In genomic region chr1:179814513-179814838, GRCh38 we compare ENCODE assay signal across 8 cellular contexts.
A peak's percentile ranks its signal among the peaks of the same experiment; 100 is the strongest.
DNase-seq lines count a peak whose midpoint lies in the region; ATAC-seq, FAIRE-seq and TF ChIP-seq lines count a peak whose summit lies in the region.

No MANE protein-coding gene starts in this region.

- no peaks in the 10 kb centered on the region for H3K79me2 ChIP-seq in GM23338 (replicated peaks; ENCODE audit: insufficient read depth)
- H3K79me2 ChIP-seq in endothelial cell of umbilical vein (ENCODE audit: control insufficient read depth, insufficient read depth, low read length): no peaks in the 10 kb centered on the region
- no peaks in the 10 kb centered on the region for H3K79me2 ChIP-seq in neural cell (replicated peaks; ENCODE audit: insufficient read depth, low read length)

- CTCF ChIA-PET in CD8-positive, alpha-beta memory T cell (lab: Charles Lee): interaction anchor here (0.9 to 4.2 kb wide), 36 partner anchors 8 to 1282 kb away, joined by 3 to 70 read pairs (median 4); partner anchors contain the start of genes CEP350, TOR1AIP1 and TOR3A
- CTCF ChIA-PET in endothelial cell of umbilical vein (lab: Charles Lee): interaction anchor here (0.7 to 20.1 kb wide), 69 partner anchors 8 to 1783 kb away, joined by 3 to 1591 read pairs (median 5); partner anchors contain the start of genes CEP350, TOR1AIP1 and TOR1AIP2

- peak overlapping the region; percentile 78 for H3K4me2 ChIP-seq in GM23338
- H3K4me2 ChIP-seq in endothelial cell of umbilical vein (ENCODE audit: insufficient read depth, low read length): peak overlapping the region; percentile 92
- H3K4me2 ChIP-seq in neural cell (ENCODE audit: low read length): peak overlapping the region; percentile 69

- H3K9me3 Mint-ChIP-seq in CD8-positive, alpha-beta memory T cell: peaks cover 0 to 1% (median 0%) of the 10 kb centered on the region in 5 donors
- H3K9me3 Mint-ChIP-seq in GM23338: no peaks in the 10 kb centered on the region

- H3K9me2 ChIP-seq in GM23338 (ENCODE audit: insufficient read depth) (no peaks in the 10 kb centered on the region), neural cell (ENCODE audit: insufficient read depth, low read length) (no peaks in the 10 kb centered on the region)

- POLR2A ChIA-PET in CD8-positive, alpha-beta memory T cell (lab: Charles Lee): interaction anchor here (0.6 to 1.7 kb wide), 3 partner anchors 68 to 341 kb away, joined by 3 to 7 read pairs (median 3); partner anchors contain the start of genes QSOX1 and TOR1AIP1
- POLR2A ChIA-PET in endothelial cell of umbilical vein (lab: Charles Lee): interaction anchor here (1.0 to 1.4 kb wide), 3 partner anchors 9 to 108 kb away, joined by 3 to 7 read pairs (median 7); no protein-coding TSS in a partner anchor

- peak overlapping the region; percentile 83 for H2AFZ ChIP-seq in GM23338
- peak overlapping the region; percentile 98 for H2AFZ ChIP-seq in endothelial cell of umbilical vein (ENCODE audit: low read depth, low read length)
- H2AFZ ChIP-seq in neural cell (ENCODE audit: low read depth, low read length): peak overlapping the region; percentile 15

- H4K20me1 ChIP-seq in GM23338 (replicated peaks; ENCODE audit: insufficient read depth) (no peaks in the 10 kb centered on the region), endothelial cell of umbilical vein (replicated peaks; ENCODE audit: control insufficient read depth, extremely low read depth, insufficient read depth, low read length) (no peaks in the 10 kb centered on the region), neural cell (ENCODE audit: insufficient read depth) (no peaks in the 10 kb centered on the region)

- no TSS peak for BruUV-seq in endothelial cell of umbilical vein (replicated peaks; lab: Mats Ljungman, UMichigan)

- H3F3A ChIP-seq in GM23338 (replicated peaks; ENCODE audit: low read depth) (0 out of 2 replicates have a peak, but pooled peaks cover 4% of the 10 kb centered on the region), neural cell (ENCODE audit: insufficient read depth, low read length, poor library complexity, severe bottlenecking) (peaks cover 8% of the 10 kb centered on the region)

- peak; percentile 89 for TF ChIP-seq EP300 in neural cell (conservative IDR thresholded peaks at IDR 0.05; ENCODE audit: poor library complexity, severe bottlenecking)

- peak overlapping the region in 7 of 8 donors; percentile 78 to 96 (median 92) for H3K27ac Mint-ChIP-seq in CD8-positive, alpha-beta memory T cell
- H3K27ac Mint-ChIP-seq in GM23338: no peak overlapping the region

- peaks cover 16% of the 10 kb centered on the region in 2 donors for H3K27me3 Mint-ChIP-seq in CD8-positive, alpha-beta memory T cell
- H3K27me3 Mint-ChIP-seq in GM23338 (ENCODE audit: insufficient read depth, low read depth, poor library complexity): peaks cover 37% of the 10 kb centered on the region

- no peak for DNase-seq in CD8-positive, alpha-beta memory T cell
- DNase-seq in GM23338 (ENCODE audit: low spot score) (no peak), NCI-H2029 (lab: John Stamatoyannopoulos, UW) (peak; percentile 89), endothelial cell of umbilical vein (ENCODE audit: low read depth, low spot score) (no peak), RKO (ENCODE audit: low spot score) (no peak), NCI-H69 (lab: John Stamatoyannopoulos, UW) (no peak), cerebellum (ENCODE audit: low spot score) (no peak)

- no peak for TF ChIP-seq RAD21 in neural cell (conservative IDR thresholded peaks at IDR 0.05)

- dilution Hi-C loops in endothelial cell of umbilical vein (cut with MboI; ENCODE audit: extremely low pct_ligation_motif_present, low sequenced_read_pairs): loop anchor here (5.0 kb wide), 1 partner anchor 102 kb away; no protein-coding TSS in a partner anchor

- peak overlapping the region; percentile 71 for H3K9ac ChIP-seq in endothelial cell of umbilical vein (replicated peaks; ENCODE audit: extremely low read depth, insufficient read depth, low read length)
- H3K9ac ChIP-seq in neural cell (ENCODE audit: low read length): peak overlapping the region; percentile 64

- peak overlapping the region; percentile 78 for H3K4me3 ChIP-seq in CD8-positive, alpha-beta memory T cell (ENCODE audit: low read length)
- peak overlapping the region; percentile 77 for H3K4me3 ChIP-seq in GM23338
- H3K4me3 ChIP-seq in endothelial cell of umbilical vein (replicated peaks in 1 of 3; ENCODE audit: insufficient read depth in 1 of 3, low read depth in 1 of 3, low read length in 3 of 3): peak overlapping the region in 2 of 3 experiments; percentile 8 to 67
- peak overlapping the region; percentile 72 for H3K4me3 ChIP-seq in neural cell (ENCODE audit: low read length)

- H3K36me3 ChIP-seq in CD8-positive, alpha-beta memory T cell (ENCODE audit: insufficient read depth, low read length): no peaks in the 10 kb centered on the region
- H3K36me3 ChIP-seq in GM23338 (ENCODE audit: insufficient read depth): no peaks in the 10 kb centered on the region
- H3K36me3 ChIP-seq in endothelial cell of umbilical vein (ENCODE audit: control insufficient read depth in 2 of 2, extremely low read depth in 1 of 2, insufficient read depth in 2 of 2, low read length in 2 of 2): no peaks in the 10 kb centered on the region
- no peaks in the 10 kb centered on the region for H3K36me3 ChIP-seq in neural cell (ENCODE audit: insufficient read depth, low read length)

- H3K4me1 Mint-ChIP-seq in CD8-positive, alpha-beta memory T cell: peaks cover 15 to 22% (median 16%) of the 10 kb centered on the region in 3 donors
- peaks cover 12% of the 10 kb centered on the region for H3K4me1 Mint-ChIP-seq in GM23338

- peak; percentile 43 for ATAC-seq in GM23338

- H3K9me3 ChIP-seq in CD8-positive, alpha-beta memory T cell (ENCODE audit: low read length): no peaks in the 10 kb centered on the region
- H3K9me3 ChIP-seq in endothelial cell of umbilical vein (replicated peaks; ENCODE audit: control insufficient read depth, insufficient read depth, low read length) (no peaks in the 10 kb centered on the region), neural cell (ENCODE audit: low read length) (no peaks in the 10 kb centered on the region)

- no peak for TF ChIP-seq POLR2A in endothelial cell of umbilical vein (IDR thresholded peaks at IDR 0.05; ENCODE audit: low read depth, low read length)

- H3K27me3 ChIP-seq in CD8-positive, alpha-beta memory T cell (ENCODE audit: insufficient read depth, low read length, poor library complexity, severe bottlenecking): no peaks in the 10 kb centered on the region
- H3K27me3 ChIP-seq in GM23338 (ENCODE audit: insufficient read depth) (peaks cover 14% of the 10 kb centered on the region; the same call in 1 of the 2 replicates), endothelial cell of umbilical vein (ENCODE audit: control insufficient read depth in 2 of 2, insufficient read depth in 2 of 2, low read length in 2 of 2) (peaks cover 2 to 11% of the 10 kb centered on the region in 2 experiments), neural cell (ENCODE audit: insufficient read depth, low read depth, low read length) (no peaks in the 10 kb centered on the region)

- peak; percentile 95 for FAIRE-seq in endothelial cell of umbilical vein (lab: Jason Lieb, UNC)

- no peaks in the 10 kb centered on the region for H3K36me3 Mint-ChIP-seq in CD8-positive, alpha-beta memory T cell
- H3K36me3 Mint-ChIP-seq in GM23338 (ENCODE audit: low read depth): no peaks in the 10 kb centered on the region

- intact Hi-C loops in endothelial cell of umbilical vein (cut with micrococcal nuclease): loop anchor here (1.0 to 10.0 kb wide), 5 partner anchors 108 to 732 kb away; partner anchors contain the start of genes TDRD5 and TOR3A

- H3K9me1 ChIP-seq in endothelial cell of umbilical vein (replicated peaks; ENCODE audit: control insufficient read depth, extremely low read depth, insufficient read depth, low read length): no peaks in the 10 kb centered on the region

- H3K4me1 ChIP-seq in CD8-positive, alpha-beta memory T cell (ENCODE audit: insufficient read depth, low read length): peaks cover 20% of the 10 kb centered on the region
- H3K4me1 ChIP-seq in GM23338 (ENCODE audit: insufficient read depth): peaks cover 7% of the 10 kb centered on the region; the same call in 1 of the 2 replicates
- peaks cover 20% of the 10 kb centered on the region for H3K4me1 ChIP-seq in endothelial cell of umbilical vein (ENCODE audit: control insufficient read depth, extremely low read depth, insufficient read depth, low read length)

- H3K4me3 Mint-ChIP-seq in CD8-positive, alpha-beta memory T cell: peak overlapping the region; percentile 90 to 99 (median 95)
- H3K4me3 Mint-ChIP-seq in GM23338: peak overlapping the region; percentile 90

- TF ChIP-seq CTCF in GM23338 (conservative IDR thresholded peaks at IDR 0.05; ENCODE audit: low read depth in 2 of 2) (no peak), endothelial cell of umbilical vein (IDR thresholded peaks at IDR 0.05; ENCODE audit: extremely low read depth in 1 of 2, insufficient read depth in 1 of 2, low read depth in 1 of 2, low read length in 2 of 2) (no peak), neural cell (IDR thresholded peaks at IDR 0.05; ENCODE audit: poor library complexity, severe bottlenecking) (no peak)

- no peak overlapping the region for H3K27ac ChIP-seq in CD8-positive, alpha-beta memory T cell (ENCODE audit: low read depth, low read length)
- H3K27ac ChIP-seq in GM23338 (ENCODE audit: low read depth) (no peak overlapping the region), endothelial cell of umbilical vein (ENCODE audit: insufficient read depth, low read depth, low read length) (no peak overlapping the region), neural cell (ENCODE audit: low read length) (peak overlapping the region; percentile 96)

TF ChIP-seq in GM23338, 12 proteins besides CTCF, POLR2A, EP300 and RAD21:
- no peak for TF ChIP-seq JUNB (IDR thresholded peaks at IDR 0.05; ENCODE audit: unreplicated experiment)

TF ChIP-seq in endothelial cell of umbilical vein, 7 proteins besides CTCF, POLR2A, EP300 and RAD21 (continues in another document):
- TF ChIP-seq FOS (IDR thresholded peaks at IDR 0.05; ENCODE audit: borderline replicate concordance, insufficient read depth, low read length): no peak
- no peak for TF ChIP-seq MYC (IDR thresholded peaks at IDR 0.05; ENCODE audit: low read depth, low read length)
- no peak for TF ChIP-seq EZH2 (IDR thresholded peaks at IDR 0.05; ENCODE audit: borderline replicate concordance, low read depth, low read length, severe bottlenecking)
- no peak for TF ChIP-seq POLR2AphosphoS5 (IDR thresholded peaks at IDR 0.05; ENCODE audit: insufficient read depth, low read depth, low read length)
- TF ChIP-seq GATA2 (IDR thresholded peaks at IDR 0.05; ENCODE audit: insufficient read depth, insufficient read length, low read depth, low read length): no peak

TF ChIP-seq in neural cell, 6 proteins besides CTCF, POLR2A, EP300 and RAD21 (continues in another document):
- TF ChIP-seq MXI1 (conservative IDR thresholded peaks at IDR 0.05; ENCODE audit: poor library complexity, severe bottlenecking) (no peak), TAF1 (IDR thresholded peaks at IDR 0.05; ENCODE audit: low read depth) (no peak)

Comparison
In these comparisons a context has a peak if more than half of its experiments do, and no peak if none do; other contexts are left out.
1. H2AFZ ChIP-seq: peak in every context shown above with its lines; median percentile 98 in endothelial cell of umbilical vein; 83 in GM23338; 15 in neural cell.